2 cellular contexts compared by ENCODE assay signal in genomic region chr1:213714645-213715044, GRCh38.
TF ChIP-seq lines count a peak whose summit lies in the region.

No MANE protein-coding gene starts in this region.

TF ChIP-seq in HepG2, 621 proteins besides CTCF, POLR2A, EP300 and RAD21:
- TF ChIP-seq ELF3 (CRISPR knock-in tag; IDR thresholded peaks at IDR 0.05) (0 out of 2 replicates have a peak, but pooled peaks have one; percentile 16), ZNF766 (CRISPR knock-in tag; IDR thresholded peaks at IDR 0.05; ENCODE audit: borderline replicate concordance) (no peak), MIXL1 (CRISPR knock-in tag; IDR thresholded peaks at IDR 0.05) (0 out of 2 replicates have a peak, but pooled peaks have one; percentile 39), ZNF552 (CRISPR knock-in tag; IDR thresholded peaks at IDR 0.05; ENCODE audit: borderline replicate concordance) (no peak), ZNF543 (CRISPR knock-in tag; IDR thresholded peaks at IDR 0.05) (0 out of 2 replicates have a peak, but pooled peaks have one; percentile 28), PAX8 (CRISPR knock-in tag; IDR thresholded peaks at IDR 0.05; ENCODE audit: borderline replicate concordance) (no peak), XRCC5 (optimal IDR thresholded peaks at IDR 0.05; ENCODE audit: low read length) (peak; percentile 58), ZNF281 (CRISPR knock-in tag; IDR thresholded peaks at IDR 0.05; ENCODE audit: borderline replicate concordance) (peak; percentile 57; the same call in 1 of the 2 replicates), ZNF691 (CRISPR knock-in tag; IDR thresholded peaks at IDR 0.05; ENCODE audit: borderline replicate concordance, low read depth) (no peak), LBX2 (CRISPR knock-in tag; IDR thresholded peaks at IDR 0.05; ENCODE audit: borderline replicate concordance) (no peak)
- TF ChIP-seq, protein P1, sequence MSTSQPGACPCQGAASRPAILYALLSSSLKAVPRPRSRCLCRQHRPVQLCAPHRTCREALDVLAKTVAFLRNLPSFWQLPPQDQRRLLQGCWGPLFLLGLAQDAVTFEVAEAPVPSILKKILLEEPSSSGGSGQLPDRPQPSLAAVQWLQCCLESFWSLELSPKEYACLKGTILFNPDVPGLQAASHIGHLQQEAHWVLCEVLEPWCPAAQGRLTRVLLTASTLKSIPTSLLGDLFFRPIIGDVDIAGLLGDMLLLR (CRISPR knock-in tag; IDR thresholded peaks at IDR 0.05): no peak
- TF ChIP-seq, protein P2, sequence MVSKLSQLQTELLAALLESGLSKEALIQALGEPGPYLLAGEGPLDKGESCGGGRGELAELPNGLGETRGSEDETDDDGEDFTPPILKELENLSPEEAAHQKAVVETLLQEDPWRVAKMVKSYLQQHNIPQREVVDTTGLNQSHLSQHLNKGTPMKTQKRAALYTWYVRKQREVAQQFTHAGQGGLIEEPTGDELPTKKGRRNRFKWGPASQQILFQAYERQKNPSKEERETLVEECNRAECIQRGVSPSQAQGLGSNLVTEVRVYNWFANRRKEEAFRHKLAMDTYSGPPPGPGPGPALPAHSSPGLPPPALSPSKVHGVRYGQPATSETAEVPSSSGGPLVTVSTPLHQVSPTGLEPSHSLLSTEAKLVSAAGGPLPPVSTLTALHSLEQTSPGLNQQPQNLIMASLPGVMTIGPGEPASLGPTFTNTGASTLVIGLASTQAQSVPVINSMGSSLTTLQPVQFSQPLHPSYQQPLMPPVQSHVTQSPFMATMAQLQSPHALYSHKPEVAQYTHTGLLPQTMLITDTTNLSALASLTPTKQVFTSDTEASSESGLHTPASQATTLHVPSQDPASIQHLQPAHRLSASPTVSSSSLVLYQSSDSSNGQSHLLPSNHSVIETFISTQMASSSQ (IDR thresholded peaks at IDR 0.05; ENCODE audit: low read depth): no peak
- TF ChIP-seq, protein P2 (CRISPR knock-in tag; IDR thresholded peaks at IDR 0.05; ENCODE audit: borderline replicate concordance): peak; percentile 22; the same call in 1 of the 2 replicates

TF ChIP-seq in H1, 55 proteins besides CTCF, POLR2A, EP300 and RAD21:
- TF ChIP-seq CHD1 (IDR thresholded peaks at IDR 0.05; ENCODE audit: low read depth, low read length) (no peak), CBX8 (IDR thresholded peaks at IDR 0.05; ENCODE audit: borderline replicate concordance, low read depth, low read length) (no peak)
TF ChIP-seq in H1: peak in this region for 0.
